ENCODE assay signal across 8 cellular contexts in the genomic region with DNA sequence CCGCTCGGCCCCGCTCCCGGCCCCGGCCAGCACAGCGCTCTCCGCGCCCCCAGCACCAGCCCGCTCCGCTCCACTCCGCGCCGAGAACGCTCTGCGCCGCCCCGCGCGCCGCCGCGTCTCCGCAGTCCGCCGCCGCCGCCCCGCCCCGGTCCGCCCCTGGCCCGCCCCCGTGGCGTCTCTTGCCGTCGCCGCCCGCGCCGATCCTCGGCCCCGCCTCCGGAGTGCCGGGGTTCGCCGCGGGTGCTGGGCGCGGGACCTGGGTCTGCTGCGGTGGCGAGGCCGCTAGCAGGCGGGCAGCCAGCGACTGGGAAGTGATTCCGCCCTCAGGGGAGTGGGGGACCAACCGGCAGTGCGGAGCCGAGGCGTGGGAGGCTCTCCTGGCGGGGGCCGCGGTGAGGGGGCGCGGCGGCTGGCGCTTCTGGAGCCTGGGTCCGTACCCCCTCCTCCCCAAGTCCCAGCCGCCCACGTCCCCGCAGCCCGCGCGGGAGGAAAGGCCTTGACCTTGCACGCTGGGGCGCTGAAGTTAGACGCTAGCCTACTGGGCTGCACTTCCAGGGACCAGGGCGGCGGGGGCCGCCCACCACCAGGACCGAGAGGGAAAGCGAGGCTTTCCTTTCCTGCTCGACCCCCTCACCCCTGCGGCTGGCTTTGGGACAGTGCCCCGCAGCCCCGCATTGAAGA. TPM values are rescaled to one million over a fixed set of nuclear protein-coding genes. Genes with fewer than 3 reads are reported as not detected.
A peak's percentile ranks its signal among the peaks of the same experiment; 100 is the strongest.
DNase-seq lines count a peak whose midpoint lies in the region; ATAC-seq and TF ChIP-seq lines count a peak whose summit lies in the region.

A gene with protein sequence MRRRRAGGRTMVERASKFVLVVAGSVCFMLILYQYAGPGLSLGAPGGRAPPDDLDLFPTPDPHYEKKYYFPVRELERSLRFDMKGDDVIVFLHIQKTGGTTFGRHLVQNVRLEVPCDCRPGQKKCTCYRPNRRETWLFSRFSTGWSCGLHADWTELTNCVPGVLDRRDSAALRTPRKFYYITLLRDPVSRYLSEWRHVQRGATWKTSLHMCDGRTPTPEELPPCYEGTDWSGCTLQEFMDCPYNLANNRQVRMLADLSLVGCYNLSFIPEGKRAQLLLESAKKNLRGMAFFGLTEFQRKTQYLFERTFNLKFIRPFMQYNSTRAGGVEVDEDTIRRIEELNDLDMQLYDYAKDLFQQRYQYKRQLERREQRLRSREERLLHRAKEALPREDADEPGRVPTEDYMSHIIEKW (minus strand): TSS at position 93 of the 681 bp plus-strand sequence. CDS start 305 bp downstream, outside the sequence.

- ATAC-seq in GM19463 (IDR thresholded peaks at IDR 0.05; ENCODE audit: unreplicated experiment): peak; percentile 63

- no peak for TF ChIP-seq CTCF in epithelial cell of proximal tubule (conservative IDR thresholded peaks at IDR 0.05; ENCODE audit: low read depth, low read length)

- DNase-seq in COLO829 (ENCODE audit: low spot score): peak; percentile 61
- DNase-seq in HPDE6-E6E7 (ENCODE audit: extremely low spot score): peak; percentile 64
- DNase-seq in activated T-cell treated with anti-CD3 and anti-CD28 coated beads for 48 hours (ENCODE audit: low read depth): peak; percentile 91
- no peak for DNase-seq in epithelial cell of proximal tubule (ENCODE audit: low read depth)
- DNase-seq in mucosa of gallbladder (ENCODE audit: low spot score): peak; percentile 90
- DNase-seq in stimulated activated CD8-positive, alpha-beta memory T cell treated with anti-CD3 and anti-CD28 coated beads, Interleukin-4, amount 100 ng/mL, for 24 hours (ENCODE audit: low read depth): peak; percentile 85

- peak within 1 kb of the TSS; percentile 73 for H3K4me3 ChIP-seq in epithelial cell of proximal tubule (ENCODE audit: low read depth, low read length)

TF ChIP-seq in PFSK-1, 5 proteins besides CTCF, POLR2A, EP300 and RAD21:
- TF ChIP-seq SIN3A (IDR thresholded peaks at IDR 0.05; ENCODE audit: borderline replicate concordance, insufficient read depth, low read length) (no peak), FOXP2 (optimal IDR thresholded peaks at IDR 0.05; ENCODE audit: borderline replicate concordance, extremely low read depth, extremely low read length, insufficient read depth) (peak; percentile 41), TAF1 (IDR thresholded peaks at IDR 0.05; ENCODE audit: borderline replicate concordance, insufficient read depth, low read length) (no peak), POLR2AphosphoS5 (IDR thresholded peaks at IDR 0.05; ENCODE audit: low read depth, low read length) (no peak)
- TF ChIP-seq, protein P1, sequence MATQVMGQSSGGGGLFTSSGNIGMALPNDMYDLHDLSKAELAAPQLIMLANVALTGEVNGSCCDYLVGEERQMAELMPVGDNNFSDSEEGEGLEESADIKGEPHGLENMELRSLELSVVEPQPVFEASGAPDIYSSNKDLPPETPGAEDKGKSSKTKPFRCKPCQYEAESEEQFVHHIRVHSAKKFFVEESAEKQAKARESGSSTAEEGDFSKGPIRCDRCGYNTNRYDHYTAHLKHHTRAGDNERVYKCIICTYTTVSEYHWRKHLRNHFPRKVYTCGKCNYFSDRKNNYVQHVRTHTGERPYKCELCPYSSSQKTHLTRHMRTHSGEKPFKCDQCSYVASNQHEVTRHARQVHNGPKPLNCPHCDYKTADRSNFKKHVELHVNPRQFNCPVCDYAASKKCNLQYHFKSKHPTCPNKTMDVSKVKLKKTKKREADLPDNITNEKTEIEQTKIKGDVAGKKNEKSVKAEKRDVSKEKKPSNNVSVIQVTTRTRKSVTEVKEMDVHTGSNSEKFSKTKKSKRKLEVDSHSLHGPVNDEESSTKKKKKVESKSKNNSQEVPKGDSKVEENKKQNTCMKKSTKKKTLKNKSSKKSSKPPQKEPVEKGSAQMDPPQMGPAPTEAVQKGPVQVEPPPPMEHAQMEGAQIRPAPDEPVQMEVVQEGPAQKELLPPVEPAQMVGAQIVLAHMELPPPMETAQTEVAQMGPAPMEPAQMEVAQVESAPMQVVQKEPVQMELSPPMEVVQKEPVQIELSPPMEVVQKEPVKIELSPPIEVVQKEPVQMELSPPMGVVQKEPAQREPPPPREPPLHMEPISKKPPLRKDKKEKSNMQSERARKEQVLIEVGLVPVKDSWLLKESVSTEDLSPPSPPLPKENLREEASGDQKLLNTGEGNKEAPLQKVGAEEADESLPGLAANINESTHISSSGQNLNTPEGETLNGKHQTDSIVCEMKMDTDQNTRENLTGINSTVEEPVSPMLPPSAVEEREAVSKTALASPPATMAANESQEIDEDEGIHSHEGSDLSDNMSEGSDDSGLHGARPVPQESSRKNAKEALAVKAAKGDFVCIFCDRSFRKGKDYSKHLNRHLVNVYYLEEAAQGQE (IDR thresholded peaks at IDR 0.05; ENCODE audit: insufficient read depth in 1 of 2, low read depth in 2 of 2, low read length in 2 of 2): no peak

RNA-seq across cellular contexts. Expression of the gene that starts here (rescaled TPM):
- polyA plus RNA-seq in PFSK-1 (2012; ENCODE audit: insufficient read length, low read depth): 12.2 TPM
- total RNA-seq in epithelial cell of proximal tubule: 17.6 and 19.0 TPM in 2 replicates
- total RNA-seq in mucosa of gallbladder: 90.1 TPM
